10 cellular contexts compared by ENCODE assay signal in the genomic region with DNA sequence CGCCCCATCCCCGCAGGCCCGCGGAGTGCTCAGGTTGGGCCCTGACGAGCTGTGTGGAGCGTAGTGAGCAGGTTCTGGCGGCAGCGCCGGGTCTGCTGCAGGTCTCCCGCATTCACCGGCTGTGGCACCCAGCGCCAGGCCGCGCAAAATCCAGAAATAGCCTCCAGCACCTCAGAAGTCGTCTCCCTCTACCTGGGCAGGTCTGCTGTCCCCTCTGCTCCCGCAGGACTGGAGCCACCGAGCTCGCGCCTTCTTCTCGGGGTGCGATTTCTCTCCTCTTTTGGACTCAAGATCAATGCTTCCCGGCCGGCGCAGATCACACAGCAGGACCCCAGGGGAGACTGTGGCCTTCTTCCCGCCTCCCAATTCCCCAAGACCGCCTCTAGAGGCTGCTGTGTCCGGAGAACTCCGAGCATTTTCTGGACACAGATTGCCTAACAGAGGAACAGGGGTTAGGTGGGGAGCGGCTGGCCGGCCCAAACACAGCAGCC. TPM values are rescaled to one million over a fixed set of nuclear protein-coding genes. Genes with fewer than 3 reads are reported as not detected.
DNase-seq lines count a peak whose midpoint lies in the region; ATAC-seq and TF ChIP-seq lines count a peak whose summit lies in the region.
"Had no signal": no experiment of that assay in that cellular context is flagged by ENCODE, and none has a peak within 500 bp of the region (broad histone marks: within the 10 kb centered on the region; RNA-seq: fewer than 3 reads in every experiment).

No MANE protein-coding gene starts in this region.

- H3K36me3 Mint-ChIP-seq in MCF 10A (ENCODE audit: insufficient read depth, unreplicated experiment) (no peaks in the 10 kb centered on the region), T-cell (no peaks in the 10 kb centered on the region), glutamatergic neuron (ENCODE audit: unreplicated experiment) (no peaks in the 10 kb centered on the region)
- no peaks in the 10 kb centered on the region for H3K36me3 Mint-ChIP-seq in stimulated activated naive B cell treated with anti-CD40 and anti-IgM and Interleukin-4, amounts not matched to agents 10 μg/mL and 1 μg/mL and 100 μg/mL, for 72 hours
- H3K36me3 Mint-ChIP-seq in CD4-positive, alpha-beta T cell (ENCODE audit: low read depth), result no peaks in the 10 kb centered on the region

- no peak for TF ChIP-seq POLR2A in breast epithelium (IDR thresholded peaks at IDR 0.05)

- H3K27ac Mint-ChIP-seq in MCF 10A (ENCODE audit: low read depth, unreplicated experiment) (no peak overlapping the region), T-cell (no peak overlapping the region), glutamatergic neuron (ENCODE audit: unreplicated experiment) (no peak overlapping the region)
- H3K27ac Mint-ChIP-seq in stimulated activated naive B cell treated with anti-CD40 and anti-IgM and Interleukin-4, amounts not matched to agents 10 μg/mL and 1 μg/mL and 100 μg/mL, for 72 hours, result peak overlapping the region; percentile 38
- H3K27ac Mint-ChIP-seq in CD4-positive, alpha-beta T cell, result no peak overlapping the region

- H3K27me3 Mint-ChIP-seq in MCF 10A (ENCODE audit: insufficient read depth, unreplicated experiment), result peaks cover 38% of the 10 kb centered on the region
- peaks cover 64 to 94% of the 10 kb centered on the region in 2 donors for H3K27me3 Mint-ChIP-seq in T-cell
- H3K27me3 Mint-ChIP-seq in glutamatergic neuron (ENCODE audit: unreplicated experiment), result peaks cover 58% of the 10 kb centered on the region
- H3K27me3 Mint-ChIP-seq in stimulated activated naive B cell treated with anti-CD40 and anti-IgM and Interleukin-4, amounts not matched to agents 10 μg/mL and 1 μg/mL and 100 μg/mL, for 72 hours, result peaks cover 80 to 97% of the 10 kb centered on the region in 2 donors
- H3K27me3 Mint-ChIP-seq in CD4-positive, alpha-beta T cell, result peaks cover 95% of the 10 kb centered on the region

- H3K27me3 ChIP-seq in breast epithelium, result peaks cover 13 to 100% of the 10 kb centered on the region in 2 donors
- peaks cover 99% of the 10 kb centered on the region for H3K27me3 ChIP-seq in CD4-positive, alpha-beta T cell (ENCODE audit: control insufficient read depth, insufficient read depth, low read length)

- DNase-seq in MCF 10A (ENCODE audit: unreplicated experiment), result no peak
- no peak for DNase-seq in breast epithelium (ENCODE audit: low spot score in 2 of 2)
- DNase-seq in T-cell, result no peak
- DNase-seq in glutamatergic neuron, result peak; percentile 60
- DNase-seq in stimulated activated naive B cell treated with anti-CD40 and anti-IgM and Interleukin-4, amounts not matched to agents 10 μg/mL and 1 μg/mL and 100 μg/mL, for 72 hours, result no peak
- DNase-seq in NCI-H748 (lab: John Stamatoyannopoulos, UW; ENCODE audit: unreplicated experiment), result no peak
- no peak for DNase-seq in CD4-positive, alpha-beta T cell

- ATAC-seq in T-cell (replicated peaks in 1 of 4) (no peak), HG03196 (IDR thresholded peaks at IDR 0.05; ENCODE audit: unreplicated experiment) (no peak)
- no peak for ATAC-seq in stimulated activated naive B cell treated with anti-CD40 and anti-IgM and Interleukin-4, amounts not matched to agents 10 μg/mL and 1 μg/mL and 100 μg/mL, for 72 hours (replicated peaks)
- no peak for ATAC-seq in CD4-positive, alpha-beta T cell (ENCODE audit: poor library complexity)

- TF ChIP-seq CTCF in MCF 10A (IDR thresholded peaks at IDR 0.05; ENCODE audit: unreplicated experiment) (peak; percentile 8), breast epithelium (IDR thresholded peaks at IDR 0.05) (peak in 1 of 3 donors; percentile 19), glutamatergic neuron (IDR thresholded peaks at IDR 0.05; ENCODE audit: partially characterized antibody, unreplicated experiment) (peak; percentile 23)
- no peak for TF ChIP-seq CTCF in CD4-positive, alpha-beta T cell (IDR thresholded peaks at IDR 0.05)

- POLR2A ChIA-PET in MCF 10A (lab: Yijun Ruan, JAX), result interaction anchor here (2.3 kb wide), 1 partner anchor 72 kb away, joined by 4 read pairs; no protein-coding TSS in a partner anchor
- POLR2A ChIA-PET in T-cell (lab: Charles Lee), result no interaction called here
- POLR2A ChIA-PET in CD4-positive, alpha-beta T cell (lab: Charles Lee), result interaction anchor here (1.2 to 1.6 kb wide), 2 partner anchors 19 to 44 kb away, joined by 4 read pairs; no protein-coding TSS in a partner anchor

- no peak overlapping the region for H3K4me3 ChIP-seq in breast epithelium
- H3K4me3 ChIP-seq: prostate gland had no signal

- CTCF ChIA-PET in MCF 10A (lab: Yijun Ruan, JAX) (interaction anchor here (0.6 to 8.6 kb wide), 4 partner anchors 14 to 81 kb away, joined by 3 to 419 read pairs (median 70); a partner anchor contains a TSS), T-cell (lab: Charles Lee) (no interaction called here)
- CTCF ChIA-PET in CD4-positive, alpha-beta T cell (lab: Charles Lee), result interaction anchor here (6.7 kb wide), 1 partner anchor 42 kb away, joined by 151 read pairs; no protein-coding TSS in a partner anchor

- BruUV-seq in MCF 10A (replicated peaks; lab: Mats Ljungman, UMichigan), result no TSS peak

- no peak overlapping the region for H3K27ac ChIP-seq in breast epithelium
- no peak overlapping the region for H3K27ac ChIP-seq in CD4-positive, alpha-beta T cell (ENCODE audit: low read depth, low read length)
- H3K27ac ChIP-seq: BLaER1 treated with 17β-estradiol and CSF1 and Interleukin-3, amounts not matched to agents 10 nM and 100 nM; prostate gland had no signal

- H3K4me3 Mint-ChIP-seq in MCF 10A (ENCODE audit: unreplicated experiment) (no peak overlapping the region), T-cell (peak overlapping the region in 2 of 3 donors; percentile 24 to 48), glutamatergic neuron (ENCODE audit: unreplicated experiment) (peak overlapping the region; percentile 83)
- peak overlapping the region in 1 of 2 donors; percentile 34 for H3K4me3 Mint-ChIP-seq in stimulated activated naive B cell treated with anti-CD40 and anti-IgM and Interleukin-4, amounts not matched to agents 10 μg/mL and 1 μg/mL and 100 μg/mL, for 72 hours
- no peak overlapping the region for H3K4me3 Mint-ChIP-seq in CD4-positive, alpha-beta T cell

- H3K9me3 Mint-ChIP-seq in MCF 10A (ENCODE audit: unreplicated experiment) (no peaks in the 10 kb centered on the region), T-cell (no peaks in the 10 kb centered on the region), glutamatergic neuron (ENCODE audit: unreplicated experiment) (peaks cover 34% of the 10 kb centered on the region)
- H3K9me3 Mint-ChIP-seq in stimulated activated naive B cell treated with anti-CD40 and anti-IgM and Interleukin-4, amounts not matched to agents 10 μg/mL and 1 μg/mL and 100 μg/mL, for 72 hours, result no peaks in the 10 kb centered on the region
- no peaks in the 10 kb centered on the region for H3K9me3 Mint-ChIP-seq in CD4-positive, alpha-beta T cell

- H3K4me1 Mint-ChIP-seq in MCF 10A (ENCODE audit: insufficient read depth, unreplicated experiment) (peaks cover 16% of the 10 kb centered on the region), T-cell (peaks cover 35 to 47% (median 46%) of the 10 kb centered on the region in 3 donors), glutamatergic neuron (ENCODE audit: low read depth, unreplicated experiment) (peaks cover 27% of the 10 kb centered on the region)
- H3K4me1 Mint-ChIP-seq in stimulated activated naive B cell treated with anti-CD40 and anti-IgM and Interleukin-4, amounts not matched to agents 10 μg/mL and 1 μg/mL and 100 μg/mL, for 72 hours, result peaks cover 32 to 59% of the 10 kb centered on the region in 2 donors
- peaks cover 34% of the 10 kb centered on the region for H3K4me1 Mint-ChIP-seq in CD4-positive, alpha-beta T cell (ENCODE audit: low read depth)

- no peaks in the 10 kb centered on the region for H3K36me3 ChIP-seq in breast epithelium
- H3K36me3 ChIP-seq: BLaER1 treated with 17β-estradiol and CSF1 and Interleukin-3, amounts not matched to agents 10 nM and 100 nM; prostate gland had no signal

- peaks cover 0 to 6% of the 10 kb centered on the region in 2 donors for H3K4me1 ChIP-seq in breast epithelium
- H3K4me1 ChIP-seq: prostate gland had no signal

- H3K9me3 ChIP-seq in breast epithelium, result no peaks in the 10 kb centered on the region
- no peaks in the 10 kb centered on the region for H3K9me3 ChIP-seq in CD4-positive, alpha-beta T cell (ENCODE audit: control insufficient read depth, low read length)
- H3K9me3 ChIP-seq: BLaER1 treated with 17β-estradiol and CSF1 and Interleukin-3, amounts not matched to agents 10 nM and 100 nM; prostate gland had no signal

- intact Hi-C loops in MCF 10A (cut with micrococcal nuclease) (no loop called here), breast epithelium (cut with DNase I; ENCODE audit: low total_unique reads) (no loop called here)
- intact Hi-C loops in CD4-positive, alpha-beta T cell (cut with DNase I, micrococcal nuclease), result no loop called here

RNA-seq across cellular contexts. Expression of a gene that starts 8.4 kb away (rescaled TPM):
- total RNA-seq in MCF 10A (2022) (not detected in 2 replicates), breast epithelium (not detected), T-cell (not detected), glutamatergic neuron (ENCODE audit: unreplicated experiment) (14.3 TPM)
- total RNA-seq in CD4-positive, alpha-beta T cell, result not detected

Comparison
In these comparisons a context has a peak if more than half of its experiments do, and no peak if none do; other contexts are left out.
1. H3K4me3 Mint-ChIP-seq: peak in T-cell (2 of 3) and glutamatergic neuron (single experiment); none in MCF 10A (single experiment) and CD4-positive, alpha-beta T cell (single experiment).
2. RNA of a gene that starts 8.4 kb away (total RNA-seq): 14.3 TPM in glutamatergic neuron (single experiment); not detected in MCF 10A, not detected in breast epithelium, not detected in T-cell and not detected in CD4-positive, alpha-beta T cell; every median in the first group is over 10 times any median in the second.
3. CTCF ChIA-PET loops: an anchor here in MCF 10A (0.6 to 8.6 kb wide) and CD4-positive, alpha-beta T cell (6.7 kb wide); none called in T-cell.
4. POLR2A ChIA-PET loops: an anchor here in MCF 10A (2.3 kb wide) and CD4-positive, alpha-beta T cell (1.2 to 1.6 kb wide); none called in T-cell.